Comparison of ENCODE assay signal across 21 cellular contexts in genomic region chr11:95585071-95585751, GRCh38.
DNase-seq lines count a peak whose midpoint lies in the region; ATAC-seq and TF ChIP-seq lines count a peak whose summit lies in the region.
"Had no signal": no experiment of that assay in that cellular context is flagged by ENCODE, and none has a peak within 500 bp of the region (broad histone marks: within the 10 kb centered on the region; RNA-seq: fewer than 3 reads in every experiment).

No MANE protein-coding gene starts in this region.

- H3K36me3 ChIP-seq in MG63 = no peaks in the 10 kb centered on the region
- no peaks in the 10 kb centered on the region for H3K36me3 ChIP-seq in left lung
- H3K36me3 ChIP-seq: right atrium auricular region had no signal

- intact Hi-C loops in left lung (cut with DNase I) = no loop called here

- DNase-seq in Daoy (ENCODE audit: low read depth) (peak; percentile 34), MG63 (peak; percentile 26), choroid plexus epithelial cell (ENCODE audit: low read depth) (peak; percentile 37), left lung (no peak), hepatic stellate cell (ENCODE audit: low spot score) (no peak), hippocampal formation (lab: John Stamatoyannopoulos, UW) (no peak), cerebellar cortex (ENCODE audit: low spot score) (no peak)
- no peak for DNase-seq in effector CD4-positive, alpha-beta T cell
- DNase-seq: activated CD4-positive, alpha-beta T cell treated with anti-CD3 and anti-CD28 coated beads for 1 hour; activated CD8-positive, alpha-beta memory T cell treated with anti-CD3 and anti-CD28 coated beads, Interleukin-2, amount 10 ng/mL, durations not matched to agents 7 days and 5 days; activated effector memory CD4-positive, alpha-beta T cell treated with Interleukin-2 at 50 U/mL for 16 hours; amygdala; DMS79 treated with DMSO at 0.1 percent for 48 hours; Karpas-422; NCI-H1417 treated with DMSO at 0.1 percent for 48 hours; NCI-H82; PC-3; SK-N-SH; stimulated activated naive CD8-positive, alpha-beta T cell treated with anti-CD3 and anti-CD28 coated beads, Interleukin-15, Interleukin-2, amounts not matched to agents 100 U/mL and 50 U/mL, for 24 hours; T1000 had no signal

- no peak overlapping the region for H3K27ac ChIP-seq in left lung
- H3K27ac ChIP-seq: right atrium auricular region had no signal

- H3K9me3 ChIP-seq in MG63 (no peaks in the 10 kb centered on the region), left lung (no peaks in the 10 kb centered on the region)
- H3K9me3 ChIP-seq: right atrium auricular region, SK-N-SH had no signal

- TF ChIP-seq CTCF in choroid plexus epithelial cell (conservative IDR thresholded peaks at IDR 0.05; ENCODE audit: low read depth, low read length) (no peak), left lung (IDR thresholded peaks at IDR 0.05) (no peak)

- no peaks in the 10 kb centered on the region for H3K27me3 ChIP-seq in MG63
- H3K27me3 ChIP-seq in left lung = no peaks in the 10 kb centered on the region
- H3K27me3 ChIP-seq: right atrium auricular region had no signal

- no peak overlapping the region for H3K4me3 ChIP-seq in MG63
- no peak overlapping the region for H3K4me3 ChIP-seq in choroid plexus epithelial cell (ENCODE audit: low read depth, low read length)
- no peak overlapping the region for H3K4me3 ChIP-seq in left lung
- H3K4me3 ChIP-seq: right atrium auricular region had no signal

- no peaks in the 10 kb centered on the region for H3K4me1 ChIP-seq in left lung
- H3K4me1 ChIP-seq: right atrium auricular region had no signal

- peak; percentile 35 for ATAC-seq in left lung
- ATAC-seq: activated CD8-positive, alpha-beta memory T cell treated with anti-CD3 and anti-CD28 coated beads, Interleukin-2, amount 10 ng/mL, durations not matched to agents 7 days and 5 days; PC-3 had no signal

Comparison
In these comparisons a context has a peak if more than half of its experiments do, and no peak if none do; other contexts are left out.
1. DNase-seq: peak in Daoy (single experiment), MG63 (single experiment) and choroid plexus epithelial cell (single experiment); none in left lung (0 of 2), effector CD4-positive, alpha-beta T cell (single experiment), hepatic stellate cell (single experiment), hippocampal formation (0 of 2) and cerebellar cortex (single experiment).